In genomic region chr2:156435392-156435724, GRCh38 we compare ENCODE assay signal across 8 cellular contexts. TPM values are rescaled to one million over a fixed set of nuclear protein-coding genes. Genes with fewer than 3 reads are reported as not detected.
DNase-seq lines count a peak whose midpoint lies in the region; ATAC-seq and FAIRE-seq lines count a peak whose summit lies in the region.

No MANE protein-coding gene starts in this region.

- peak overlapping the region; percentile 93 for H3K27ac ChIP-seq in muscle layer of duodenum (ENCODE audit: low read length)

- peaks cover 17 to 19% of the 10 kb centered on the region in 2 donors for H3K4me1 ChIP-seq in muscle layer of duodenum (ENCODE audit: control insufficient read depth in 1 of 2, insufficient read depth in 2 of 2, low read length in 2 of 2)

- H3K36me3 ChIP-seq in MG63 (no peaks in the 10 kb centered on the region), muscle layer of duodenum (ENCODE audit: control insufficient read depth in 1 of 2, insufficient read depth in 2 of 2, low read length in 2 of 2) (peaks cover 0 to 7% of the 10 kb centered on the region in 2 donors)

- no peaks in the 10 kb centered on the region for H3K9me3 Mint-ChIP-seq in dendritic cell treated with granulocyte-macrophage colony-stimulating factor and Interleukin-4, amounts not matched to agents 40 ng/mL and 50 ng/mL, for 4 days

- H3K27me3 Mint-ChIP-seq in dendritic cell treated with granulocyte-macrophage colony-stimulating factor and Interleukin-4, amounts not matched to agents 40 ng/mL and 50 ng/mL, for 4 days: no peaks in the 10 kb centered on the region

- FAIRE-seq in HTR-8/SVneo (lab: Jason Lieb, UNC): no peak

- peak overlapping the region; percentile 83 for H3K4me3 Mint-ChIP-seq in dendritic cell treated with granulocyte-macrophage colony-stimulating factor and Interleukin-4, amounts not matched to agents 40 ng/mL and 50 ng/mL, for 4 days

- peak; percentile 1 for ATAC-seq in GM19455 (IDR thresholded peaks at IDR 0.05; ENCODE audit: unreplicated experiment)

- peaks cover 17% of the 10 kb centered on the region for H3K36me3 Mint-ChIP-seq in dendritic cell treated with granulocyte-macrophage colony-stimulating factor and Interleukin-4, amounts not matched to agents 40 ng/mL and 50 ng/mL, for 4 days (ENCODE audit: low read depth)

- H3K4me3 ChIP-seq in MG63: peak overlapping the region; percentile 67
- peak overlapping the region; percentile 77 to 95 for H3K4me3 ChIP-seq in muscle layer of duodenum (ENCODE audit: low read depth in 1 of 2, low read length in 2 of 2)

- peak overlapping the region; percentile 95 for H3K27ac Mint-ChIP-seq in dendritic cell treated with granulocyte-macrophage colony-stimulating factor and Interleukin-4, amounts not matched to agents 40 ng/mL and 50 ng/mL, for 4 days

- no peaks in the 10 kb centered on the region for H3K27me3 ChIP-seq in MG63
- no peaks in the 10 kb centered on the region for H3K27me3 ChIP-seq in muscle layer of duodenum (ENCODE audit: low read depth, low read length)

- DNase-seq in MG63: no peak
- DNase-seq in AG20443 (ENCODE audit: low spot score): no peak
- no peak for DNase-seq in NCI-H510A treated with DMSO at 0.1 percent for 48 hours (lab: John Stamatoyannopoulos, UW)
- DNase-seq in T-helper 9 cell: no peak
- DNase-seq in HTR-8/SVneo (ENCODE audit: insufficient read length, low spot score): no peak

- H3K9me3 ChIP-seq in MG63 (no peaks in the 10 kb centered on the region), muscle layer of duodenum (ENCODE audit: control insufficient read depth in 1 of 2, low read length in 2 of 2) (no peaks in the 10 kb centered on the region)

- H3K4me1 Mint-ChIP-seq in dendritic cell treated with granulocyte-macrophage colony-stimulating factor and Interleukin-4, amounts not matched to agents 40 ng/mL and 50 ng/mL, for 4 days (ENCODE audit: low read depth): peaks cover 54% of the 10 kb centered on the region

- intact Hi-C loops in dendritic cell treated with granulocyte-macrophage colony-stimulating factor and Interleukin-4, amounts not matched to agents 40 ng/mL and 50 ng/mL, for 4 days (cut with micrococcal nuclease): loop anchor here (1.0 to 10.0 kb wide), 2 partner anchors 93 to 741 kb away; no protein-coding TSS in a partner anchor

RNA-seq across cellular contexts. Expression of gene GPD2, which starts 0.8 kb away (rescaled TPM):
- total RNA-seq in MG63 (2014; rRNA removed; shearing (Covaris generic); ENCODE audit: low replicate concordance): 25.4 and 51.7 TPM in 2 replicates
